In the genomic region with DNA sequence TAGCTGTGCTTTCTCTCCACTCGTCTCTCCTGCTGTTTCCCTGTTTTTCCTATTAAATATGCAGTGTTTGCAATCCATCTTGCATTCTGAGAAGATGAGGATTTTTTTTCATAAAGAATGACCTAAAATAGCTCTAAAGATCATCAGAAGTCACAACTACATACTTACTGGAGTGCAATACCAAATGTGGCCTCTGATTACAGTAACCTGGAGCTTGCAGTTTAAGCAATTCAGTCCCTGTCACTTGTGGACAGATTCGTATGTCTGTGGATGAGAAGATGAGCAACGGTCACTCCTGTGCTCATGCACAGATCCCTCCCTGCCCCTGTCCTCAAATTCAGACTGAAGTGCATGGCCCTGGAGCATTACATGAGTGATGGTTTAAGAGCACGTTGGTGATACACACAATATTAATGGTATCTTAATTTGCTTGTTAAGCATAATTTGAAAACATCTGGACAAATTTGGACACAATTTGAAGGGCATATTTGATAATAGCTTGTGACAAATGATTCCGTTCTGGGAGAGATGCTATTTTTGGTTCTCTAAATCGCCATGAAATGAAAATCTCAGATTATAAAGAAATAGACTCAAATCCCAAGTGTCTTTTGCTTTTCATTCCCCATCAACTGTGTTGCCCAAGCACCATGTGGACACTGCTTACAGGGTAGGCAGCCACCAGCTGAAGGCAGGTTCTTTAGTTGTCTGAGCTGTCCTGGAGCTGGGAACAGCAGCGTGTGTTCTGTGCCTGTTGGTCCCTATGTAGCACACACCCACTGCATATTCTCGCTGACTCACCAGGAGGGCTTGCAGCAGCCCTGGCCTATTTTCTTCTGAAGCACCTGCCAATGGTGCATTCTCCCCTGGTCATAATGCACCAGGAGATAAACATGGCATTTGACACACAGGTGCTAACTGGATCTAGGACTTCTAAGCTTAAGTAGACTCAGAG, we compare ENCODE assay signal across 18 cellular contexts. TPM values are rescaled to one million over a fixed set of nuclear protein-coding genes. Genes with fewer than 3 reads are reported as not detected.
DNase-seq lines count a peak whose midpoint lies in the region; ATAC-seq lines count a peak whose summit lies in the region.
"Had no signal": no experiment of that assay in that cellular context is flagged by ENCODE, and none has a peak within 500 bp of the region (broad histone marks: within the 10 kb centered on the region; RNA-seq: fewer than 3 reads in every experiment).

No MANE protein-coding gene starts in this region.

- no peaks in the 10 kb centered on the region for H3K27me3 ChIP-seq in Karpas-422 (ENCODE audit: low read length)
- H3K27me3 ChIP-seq: uterus had no signal

- H4K20me1 ChIP-seq in Karpas-422 (ENCODE audit: insufficient read depth, low read depth, low read length): no peaks in the 10 kb centered on the region; the same call in 1 of the 2 replicates

- no peak overlapping the region for H3K4me2 ChIP-seq in Karpas-422 (ENCODE audit: low read depth, low read length, poor library complexity, severe bottlenecking)

- H2AFZ ChIP-seq in Karpas-422 (ENCODE audit: low read length): no peak overlapping the region

- peaks cover 2% of the 10 kb centered on the region for H3K4me1 ChIP-seq in Karpas-422 (ENCODE audit: low read length)
- H3K4me1 ChIP-seq: left ventricle myocardium inferior, uterus had no signal

- no peak overlapping the region for H3K9ac ChIP-seq in Karpas-422 (ENCODE audit: low read length)

- H3K9me2 ChIP-seq in Karpas-422 (replicated peaks; ENCODE audit: insufficient read depth, low read length): no peaks in the 10 kb centered on the region

- no peaks in the 10 kb centered on the region for H3K79me2 ChIP-seq in Karpas-422 (ENCODE audit: low read length)

- DNase-seq in Ammon's horn (ENCODE audit: low spot score) (peak; percentile 36), HCEC 1CT (peak; percentile 2), SW480 (ENCODE audit: low spot score) (peak; percentile 15), inferior parietal cortex (ENCODE audit: extremely low spot score) (peak; percentile 9), Karpas-422 (no peak), RKO (ENCODE audit: low spot score) (no peak)
- no peak for DNase-seq in activated naive CD4-positive, alpha-beta T cell treated with Interleukin-2 at 50 U/mL for 16 hours
- DNase-seq: activated naive CD4-positive, alpha-beta T cell treated with anti-CD3 and anti-CD28 coated beads for 36 hours; hypothalamus; left ventricle myocardium inferior; NCI-H187; NCI-H526 treated with DMSO at 0.1 percent for 48 hours; stimulated activated naive CD4-positive, alpha-beta T cell treated with Interleukin-2 at 50 U/mL for 16 hours; T-helper 17 cell; uterus had no signal

- H3K9me3 ChIP-seq in Karpas-422 (ENCODE audit: low read length): no peaks in the 10 kb centered on the region
- H3K9me3 ChIP-seq: left ventricle myocardium inferior, uterus had no signal

- no peak overlapping the region for H3K27ac ChIP-seq in Karpas-422 (ENCODE audit: low read length)
- H3K27ac ChIP-seq: dorsolateral prefrontal cortex, HL-60, left ventricle myocardium inferior, uterus had no signal

- no peak overlapping the region for H3K4me3 ChIP-seq in Karpas-422 (ENCODE audit: low read length)
- H3K4me3 ChIP-seq: dorsolateral prefrontal cortex, left ventricle myocardium inferior, uterus had no signal

- ATAC-seq in GM19351 (IDR thresholded peaks at IDR 0.05; ENCODE audit: unreplicated experiment): no peak
- ATAC-seq: T-helper 17 cell had no signal

- no peaks in the 10 kb centered on the region for H3K36me3 ChIP-seq in Karpas-422 (ENCODE audit: insufficient read depth, low read length)
- H3K36me3 ChIP-seq: left ventricle myocardium inferior, uterus had no signal

RNA-seq across cellular contexts. Expression of a gene that starts 32.6 kb away (rescaled TPM):
- 2.6 and 4.9 TPM in 2 replicates for total RNA-seq in Karpas-422 (2014; rRNA removed; shearing (Covaris generic); ENCODE audit: low replicate concordance)
- total RNA-seq: activated naive CD4-positive, alpha-beta T cell treated with anti-CD3 and anti-CD28 coated beads for 36 hours; left ventricle myocardium inferior; T-helper 17 cell had no signal

RNA-seq across cellular contexts. Expression of a gene that starts 52.8 kb away (rescaled TPM):
- not detected in 2 replicates for total RNA-seq in Karpas-422 (2014; rRNA removed; shearing (Covaris generic); ENCODE audit: low replicate concordance)
- total RNA-seq: activated naive CD4-positive, alpha-beta T cell treated with anti-CD3 and anti-CD28 coated beads for 36 hours; left ventricle myocardium inferior; T-helper 17 cell; uterus had no signal

Comparison
In these comparisons a context has a peak if more than half of its experiments do, and no peak if none do; other contexts are left out.
1. DNase-seq: peak in Ammon's horn (single experiment), HCEC 1CT (single experiment), SW480 (single experiment) and inferior parietal cortex (single experiment); none in Karpas-422 (single experiment), RKO (single experiment) and activated naive CD4-positive, alpha-beta T cell treated with Interleukin-2 at 50 U/mL for 16 hours (single experiment).